ENCODE assay signal across 8 cellular contexts in the genomic region with DNA sequence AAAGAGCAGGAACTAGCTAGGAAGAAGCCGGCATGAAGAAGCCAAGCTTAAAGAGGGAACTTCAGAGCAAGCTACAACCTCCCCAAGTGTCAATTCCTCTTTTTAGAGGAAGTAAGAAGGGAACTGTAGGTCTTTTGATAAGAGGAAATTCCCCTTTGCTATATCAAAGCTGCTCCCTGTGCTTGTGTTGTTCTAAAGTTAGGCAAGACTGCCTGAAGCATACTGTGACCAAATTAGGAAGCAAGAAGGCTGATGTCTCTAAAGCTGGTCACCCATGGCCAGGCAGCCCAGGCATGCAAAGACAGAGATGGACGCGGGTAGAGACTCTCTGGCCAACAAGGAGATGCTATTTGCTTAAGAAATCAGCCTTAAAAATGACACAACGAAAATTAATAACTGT.
DNase-seq lines count a peak whose midpoint lies in the region; ATAC-seq and TF ChIP-seq lines count a peak whose summit lies in the region.

No MANE protein-coding gene starts in this region.

- H3K27ac Mint-ChIP-seq in stimulated activated naive CD8-positive, alpha-beta T cell treated with anti-CD3 and anti-CD28 coated beads, Interleukin-15, Interleukin-2, amounts not matched to agents 100 ng/mL and 50 ng/mL, for 24 hours: peak overlapping the region; percentile 98
- peak overlapping the region; percentile 99 for H3K27ac Mint-ChIP-seq in T-helper 17 cell

- H3K27ac ChIP-seq in psoas muscle: peak overlapping the region; percentile 77

- peaks cover 100% of the 10 kb centered on the region for H3K4me1 Mint-ChIP-seq in stimulated activated naive CD8-positive, alpha-beta T cell treated with anti-CD3 and anti-CD28 coated beads, Interleukin-15, Interleukin-2, amounts not matched to agents 100 ng/mL and 50 ng/mL, for 24 hours (ENCODE audit: low read depth)
- H3K4me1 Mint-ChIP-seq in T-helper 17 cell: peaks cover 77% of the 10 kb centered on the region

- no peaks in the 10 kb centered on the region for H3K27me3 ChIP-seq in psoas muscle (ENCODE audit: insufficient read depth in 3 of 3, low read length in 2 of 3)

- peaks cover 45% of the 10 kb centered on the region for H3K36me3 Mint-ChIP-seq in stimulated activated naive CD8-positive, alpha-beta T cell treated with anti-CD3 and anti-CD28 coated beads, Interleukin-15, Interleukin-2, amounts not matched to agents 100 ng/mL and 50 ng/mL, for 24 hours (ENCODE audit: low read depth)
- H3K36me3 Mint-ChIP-seq in T-helper 17 cell (ENCODE audit: low read depth): peaks cover 7% of the 10 kb centered on the region

- H3K4me3 ChIP-seq in fibroblast of pulmonary artery (replicated peaks; ENCODE audit: low read depth, low read length) (no peak overlapping the region), psoas muscle (peak overlapping the region; percentile 30)

- no peaks in the 10 kb centered on the region for H3K27me3 Mint-ChIP-seq in stimulated activated naive CD8-positive, alpha-beta T cell treated with anti-CD3 and anti-CD28 coated beads, Interleukin-15, Interleukin-2, amounts not matched to agents 100 ng/mL and 50 ng/mL, for 24 hours
- no peaks in the 10 kb centered on the region for H3K27me3 Mint-ChIP-seq in T-helper 17 cell

- peak overlapping the region; percentile 90 for H3K4me3 Mint-ChIP-seq in stimulated activated naive CD8-positive, alpha-beta T cell treated with anti-CD3 and anti-CD28 coated beads, Interleukin-15, Interleukin-2, amounts not matched to agents 100 ng/mL and 50 ng/mL, for 24 hours
- H3K4me3 Mint-ChIP-seq in T-helper 17 cell: peak overlapping the region; percentile 94

- intact Hi-C loops in psoas muscle (cut with DNase I): no loop called here

- DNase-seq in stimulated activated naive CD8-positive, alpha-beta T cell treated with anti-CD3 and anti-CD28 coated beads, Interleukin-15, Interleukin-2, amounts not matched to agents 100 U/mL and 50 U/mL, for 24 hours: no peak
- DNase-seq in T-helper 17 cell (no peak), fibroblast of pulmonary artery (ENCODE audit: low read depth) (peak; percentile 84), psoas muscle (no peak), COR-L47 (lab: John Stamatoyannopoulos, UW) (no peak), NCI-H2107 treated with DMSO at 0.1 percent for 48 hours (lab: John Stamatoyannopoulos, UW; ENCODE audit: unreplicated experiment) (no peak)

- no peaks in the 10 kb centered on the region for H3K9me3 Mint-ChIP-seq in stimulated activated naive CD8-positive, alpha-beta T cell treated with anti-CD3 and anti-CD28 coated beads, Interleukin-15, Interleukin-2, amounts not matched to agents 100 ng/mL and 50 ng/mL, for 24 hours

- no peaks in the 10 kb centered on the region for H3K36me3 ChIP-seq in psoas muscle (ENCODE audit: insufficient read depth in 1 of 2, low read depth in 1 of 2)

- H3K4me1 ChIP-seq in psoas muscle: peaks cover 56% of the 10 kb centered on the region

- no peak for TF ChIP-seq CTCF in fibroblast of pulmonary artery (IDR thresholded peaks at IDR 0.05; ENCODE audit: low read length, missing control alignments)
- no peak for TF ChIP-seq CTCF in psoas muscle (IDR thresholded peaks at IDR 0.05)

- WGBS in psoas muscle, 3 donors: 35 to 40% (median 38%) methylated on average over 4 of the region's 4 CpGs

- ATAC-seq in stimulated activated naive CD8-positive, alpha-beta T cell treated with anti-CD3 and anti-CD28 coated beads, Interleukin-15, Interleukin-2, amounts not matched to agents 100 U/mL and 50 U/mL, for 24 hours: no peak
- ATAC-seq in HG03066 (IDR thresholded peaks at IDR 0.05; ENCODE audit: low read depth, unreplicated experiment) (peak; percentile 51), T-helper 17 cell (peak; percentile 46), psoas muscle (peak; percentile 30 to 51 (median 40))

- H3K9me3 ChIP-seq in T-helper 17 cell (ENCODE audit: control insufficient read depth, low read length, poor library complexity, severe bottlenecking) (no peaks in the 10 kb centered on the region), psoas muscle (no peaks in the 10 kb centered on the region)
